Comparison of ENCODE assay signal across 1 cellular context in the genomic region with DNA sequence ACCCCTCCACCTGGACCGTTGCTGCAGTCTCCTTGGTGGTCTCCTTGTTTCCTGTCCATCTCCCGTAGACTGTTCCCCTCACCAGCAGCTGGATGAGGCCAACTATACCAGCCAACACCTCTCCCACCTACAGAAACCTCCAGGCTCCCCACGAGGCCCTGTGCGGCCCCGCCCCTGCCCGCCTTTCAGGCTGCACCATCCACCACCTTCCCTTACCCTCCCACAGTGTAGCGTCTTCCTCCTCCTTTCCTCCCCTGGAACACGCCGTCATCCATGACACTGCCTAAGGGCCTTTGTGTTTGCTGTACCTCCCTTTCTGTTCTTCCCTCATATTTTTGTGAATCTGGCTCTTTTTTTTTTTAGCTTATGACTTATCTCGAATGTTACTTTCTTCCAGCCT.
TF ChIP-seq lines count a peak whose summit lies in the region.

No MANE protein-coding gene starts in this region.

TF ChIP-seq in HEK293, 187 proteins besides CTCF, POLR2A, EP300 and RAD21 (continued from another document):
- TF ChIP-seq, protein P1, sequence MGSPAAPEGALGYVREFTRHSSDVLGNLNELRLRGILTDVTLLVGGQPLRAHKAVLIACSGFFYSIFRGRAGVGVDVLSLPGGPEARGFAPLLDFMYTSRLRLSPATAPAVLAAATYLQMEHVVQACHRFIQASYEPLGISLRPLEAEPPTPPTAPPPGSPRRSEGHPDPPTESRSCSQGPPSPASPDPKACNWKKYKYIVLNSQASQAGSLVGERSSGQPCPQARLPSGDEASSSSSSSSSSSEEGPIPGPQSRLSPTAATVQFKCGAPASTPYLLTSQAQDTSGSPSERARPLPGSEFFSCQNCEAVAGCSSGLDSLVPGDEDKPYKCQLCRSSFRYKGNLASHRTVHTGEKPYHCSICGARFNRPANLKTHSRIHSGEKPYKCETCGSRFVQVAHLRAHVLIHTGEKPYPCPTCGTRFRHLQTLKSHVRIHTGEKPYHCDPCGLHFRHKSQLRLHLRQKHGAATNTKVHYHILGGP (tag by site-specific recombination; IDR thresholded peaks at IDR 0.05) = no peak
- TF ChIP-seq ZFP69B (tag by site-specific recombination; IDR thresholded peaks at IDR 0.05) = no peak
- TF ChIP-seq, protein P2, sequence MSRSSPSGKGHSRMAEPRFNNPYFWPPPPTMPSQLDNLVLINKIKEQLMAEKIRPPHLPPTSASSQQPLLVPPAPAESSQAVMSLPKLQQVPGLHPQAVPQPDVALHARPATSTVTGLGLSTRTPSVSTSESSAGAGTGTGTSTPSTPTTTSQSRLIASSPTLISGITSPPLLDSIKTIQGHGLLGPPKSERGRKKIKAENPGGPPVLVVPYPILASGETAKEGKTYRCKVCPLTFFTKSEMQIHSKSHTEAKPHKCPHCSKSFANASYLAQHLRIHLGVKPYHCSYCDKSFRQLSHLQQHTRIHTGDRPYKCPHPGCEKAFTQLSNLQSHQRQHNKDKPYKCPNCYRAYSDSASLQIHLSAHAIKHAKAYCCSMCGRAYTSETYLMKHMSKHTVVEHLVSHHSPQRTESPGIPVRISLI (tag by site-specific recombination; IDR thresholded peaks at IDR 0.05) = no peak
- no peak for TF ChIP-seq ZNF132 (tag by site-specific recombination; IDR thresholded peaks at IDR 0.05; ENCODE audit: borderline replicate concordance)
- no peak for TF ChIP-seq ZNF114 (tag by site-specific recombination; IDR thresholded peaks at IDR 0.05)
- no peak for TF ChIP-seq GLI2 (tag by site-specific recombination; IDR thresholded peaks at IDR 0.05; ENCODE audit: borderline replicate concordance, low read depth)
- peak; percentile 63 for TF ChIP-seq ZFHX2 (tag by site-specific recombination; conservative IDR thresholded peaks at IDR 0.05)
- no peak for TF ChIP-seq MZF1 (tag by site-specific recombination; IDR thresholded peaks at IDR 0.05; ENCODE audit: borderline replicate concordance)
- TF ChIP-seq, protein P3, sequence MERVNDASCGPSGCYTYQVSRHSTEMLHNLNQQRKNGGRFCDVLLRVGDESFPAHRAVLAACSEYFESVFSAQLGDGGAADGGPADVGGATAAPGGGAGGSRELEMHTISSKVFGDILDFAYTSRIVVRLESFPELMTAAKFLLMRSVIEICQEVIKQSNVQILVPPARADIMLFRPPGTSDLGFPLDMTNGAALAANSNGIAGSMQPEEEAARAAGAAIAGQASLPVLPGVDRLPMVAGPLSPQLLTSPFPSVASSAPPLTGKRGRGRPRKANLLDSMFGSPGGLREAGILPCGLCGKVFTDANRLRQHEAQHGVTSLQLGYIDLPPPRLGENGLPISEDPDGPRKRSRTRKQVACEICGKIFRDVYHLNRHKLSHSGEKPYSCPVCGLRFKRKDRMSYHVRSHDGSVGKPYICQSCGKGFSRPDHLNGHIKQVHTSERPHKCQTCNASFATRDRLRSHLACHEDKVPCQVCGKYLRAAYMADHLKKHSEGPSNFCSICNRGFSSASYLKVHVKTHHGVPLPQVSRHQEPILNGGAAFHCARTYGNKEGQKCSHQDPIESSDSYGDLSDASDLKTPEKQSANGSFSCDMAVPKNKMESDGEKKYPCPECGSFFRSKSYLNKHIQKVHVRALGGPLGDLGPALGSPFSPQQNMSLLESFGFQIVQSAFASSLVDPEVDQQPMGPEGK (tag by site-specific recombination; IDR thresholded peaks at IDR 0.05) = no peak
- TF ChIP-seq, protein P4, sequence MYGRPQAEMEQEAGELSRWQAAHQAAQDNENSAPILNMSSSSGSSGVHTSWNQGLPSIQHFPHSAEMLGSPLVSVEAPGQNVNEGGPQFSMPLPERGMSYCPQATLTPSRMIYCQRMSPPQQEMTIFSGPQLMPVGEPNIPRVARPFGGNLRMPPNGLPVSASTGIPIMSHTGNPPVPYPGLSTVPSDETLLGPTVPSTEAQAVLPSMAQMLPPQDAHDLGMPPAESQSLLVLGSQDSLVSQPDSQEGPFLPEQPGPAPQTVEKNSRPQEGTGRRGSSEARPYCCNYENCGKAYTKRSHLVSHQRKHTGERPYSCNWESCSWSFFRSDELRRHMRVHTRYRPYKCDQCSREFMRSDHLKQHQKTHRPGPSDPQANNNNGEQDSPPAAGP (tag by site-specific recombination; IDR thresholded peaks at IDR 0.05) = no peak
- TF ChIP-seq TCF7L2 (IDR thresholded peaks at IDR 0.05; ENCODE audit: borderline replicate concordance, low read depth, low read length) = no peak
- TF ChIP-seq EGR2 (tag by site-specific recombination; IDR thresholded peaks at IDR 0.05; ENCODE audit: low read depth) = peak; percentile 90
- peak; percentile 19; the same call in 1 of the 2 replicates for TF ChIP-seq SP2 (tag by site-specific recombination; IDR thresholded peaks at IDR 0.05)
